ENCODE assay signal across 1 cellular context in genomic region chr9:84779892-84780291, GRCh38.
TF ChIP-seq lines count a peak whose summit lies in the region.

No MANE protein-coding gene starts in this region.

TF ChIP-seq in GM12878, 131 proteins besides CTCF, POLR2A, EP300 and RAD21 (continued from another document):
- TF ChIP-seq, protein P1, sequence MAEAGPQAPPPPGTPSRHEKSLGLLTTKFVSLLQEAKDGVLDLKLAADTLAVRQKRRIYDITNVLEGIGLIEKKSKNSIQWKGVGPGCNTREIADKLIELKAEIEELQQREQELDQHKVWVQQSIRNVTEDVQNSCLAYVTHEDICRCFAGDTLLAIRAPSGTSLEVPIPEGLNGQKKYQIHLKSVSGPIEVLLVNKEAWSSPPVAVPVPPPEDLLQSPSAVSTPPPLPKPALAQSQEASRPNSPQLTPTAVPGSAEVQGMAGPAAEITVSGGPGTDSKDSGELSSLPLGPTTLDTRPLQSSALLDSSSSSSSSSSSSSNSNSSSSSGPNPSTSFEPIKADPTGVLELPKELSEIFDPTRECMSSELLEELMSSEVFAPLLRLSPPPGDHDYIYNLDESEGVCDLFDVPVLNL (IDR thresholded peaks at IDR 0.05; ENCODE audit: low read depth, low read length): no peak
- TF ChIP-seq NBN (IDR thresholded peaks at IDR 0.05): no peak
- TF ChIP-seq CEBPB (IDR thresholded peaks at IDR 0.05; ENCODE audit: borderline replicate concordance in 1 of 2, low read depth in 2 of 2, low read length in 2 of 2): no peak
- TF ChIP-seq ATF2 (IDR thresholded peaks at IDR 0.05; ENCODE audit: low read length): no peak
- TF ChIP-seq RFX5 (IDR thresholded peaks at IDR 0.05; ENCODE audit: low read depth, low read length): no peak
- no peak for TF ChIP-seq POLR2AphosphoS5 (IDR thresholded peaks at IDR 0.05; ENCODE audit: low read length)
- TF ChIP-seq PBX3 (IDR thresholded peaks at IDR 0.05; ENCODE audit: insufficient replicate concordance, low read depth, low read length): no peak
- peak; percentile 79 for TF ChIP-seq ZBTB40 (IDR thresholded peaks at IDR 0.05; ENCODE audit: borderline replicate concordance)
